ENCODE assay signal across 8 cellular contexts in the genomic region with DNA sequence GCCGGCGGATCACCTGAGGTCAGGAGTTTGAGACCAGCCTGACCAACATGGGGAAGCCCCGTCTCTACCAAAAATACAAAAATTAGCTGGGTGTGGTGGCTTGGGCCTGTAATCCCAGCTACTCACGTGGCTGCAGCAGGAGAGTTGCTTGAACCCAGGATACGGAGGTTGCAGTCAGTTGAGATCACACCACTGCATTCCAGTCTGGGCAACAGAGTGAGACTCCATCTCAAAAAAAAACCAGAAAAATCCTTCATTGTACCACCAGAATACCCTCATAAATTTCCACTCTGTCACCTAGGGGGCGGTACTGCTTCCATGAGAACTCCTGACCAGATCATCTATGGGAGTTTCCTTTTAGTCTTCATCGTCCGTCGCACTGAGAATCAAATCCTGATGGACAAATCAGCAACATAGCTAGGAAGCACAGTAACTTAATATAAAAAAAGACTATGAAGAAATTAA.
DNase-seq lines count a peak whose midpoint lies in the region; ATAC-seq and TF ChIP-seq lines count a peak whose summit lies in the region.

No MANE protein-coding gene starts in this region.

- no peak overlapping the region for H2AFZ ChIP-seq in Karpas-422 (ENCODE audit: low read length)

- CTCF ChIA-PET in GM10248 (lab: Yijun Ruan, JAX), result interaction anchor here (1.0 to 6.7 kb wide), 23 partner anchors 11 to 81 kb away, joined by 3 to 97 read pairs (median 6); no protein-coding TSS in a partner anchor
- CTCF ChIA-PET in activated CD8-positive, alpha-beta T cell treated with anti-CD3 and anti-CD28 coated beads, Interleukin-2, amount 10 ng/mL, durations not matched to agents 7 days and 5 days (lab: Charles Lee), result interaction anchor here (0.9 to 7.2 kb wide), 32 partner anchors 11 to 127 kb away, joined by 3 to 75 read pairs (median 6); no protein-coding TSS in a partner anchor

- no peaks in the 10 kb centered on the region for H3K9me3 Mint-ChIP-seq in activated CD8-positive, alpha-beta T cell treated with anti-CD3 and anti-CD28 coated beads, Interleukin-2, amount 10 ng/mL, durations not matched to agents 7 days and 5 days (ENCODE audit: insufficient read depth)

- TF ChIP-seq CTCF in GM10248 (IDR thresholded peaks at IDR 0.05; ENCODE audit: control extremely low read depth, extremely low read depth, low read depth, missing control alignments) (peak; percentile 57), liver (IDR thresholded peaks at IDR 0.05; ENCODE audit: low read depth, low read length, missing input control) (peak; percentile 12)

- peak overlapping the region; percentile 87 for H3K4me2 ChIP-seq in Karpas-422 (ENCODE audit: low read depth, low read length, poor library complexity, severe bottlenecking)

- H3K36me3 ChIP-seq in Karpas-422 (ENCODE audit: insufficient read depth, low read length) (peaks cover 20% of the 10 kb centered on the region), liver (ENCODE audit: control insufficient read depth in 4 of 4, insufficient read depth in 3 of 4, low read depth in 1 of 4, low read length in 3 of 4) (peaks cover 0 to 14% (median 4%) of the 10 kb centered on the region in 4 donors)

- H3K9ac ChIP-seq in Karpas-422 (ENCODE audit: low read length) (peak overlapping the region; percentile 80), liver (ENCODE audit: low read depth in 1 of 2, low read length in 2 of 2) (no peak overlapping the region)

- no peak for DNase-seq in GM10248 (ENCODE audit: extremely low spot score)
- DNase-seq in Karpas-422, result peak; percentile 78
- peak; percentile 72 for DNase-seq in activated CD8-positive, alpha-beta T cell treated with anti-CD3 and anti-CD28 coated beads, Interleukin-2, amount 10 ng/mL, durations not matched to agents 7 days and 5 days
- DNase-seq in NCI-H1694 treated with DMSO at 0.1 percent for 48 hours (lab: John Stamatoyannopoulos, UW), result no peak
- DNase-seq in left lobe of liver (ENCODE audit: low spot score), result no peak

- no peaks in the 10 kb centered on the region for H3K27me3 ChIP-seq in Karpas-422 (ENCODE audit: low read length)
- H3K27me3 ChIP-seq in liver (ENCODE audit: control insufficient read depth in 4 of 4, insufficient read depth in 4 of 4, low read length in 3 of 4), result no peaks in the 10 kb centered on the region

- peaks cover 61% of the 10 kb centered on the region for H3K4me1 Mint-ChIP-seq in activated CD8-positive, alpha-beta T cell treated with anti-CD3 and anti-CD28 coated beads, Interleukin-2, amount 10 ng/mL, durations not matched to agents 7 days and 5 days (ENCODE audit: low read depth)

- H3K27me3 Mint-ChIP-seq in activated CD8-positive, alpha-beta T cell treated with anti-CD3 and anti-CD28 coated beads, Interleukin-2, amount 10 ng/mL, durations not matched to agents 7 days and 5 days (ENCODE audit: low read depth), result no peaks in the 10 kb centered on the region

- H3K79me2 ChIP-seq in Karpas-422 (ENCODE audit: low read length), result peaks cover 90% of the 10 kb centered on the region

- TF ChIP-seq RAD21 in liver (IDR thresholded peaks at IDR 0.05), result peak in 1 of 2 donors; percentile 22

- peak overlapping the region; percentile 99 for H3K27ac Mint-ChIP-seq in activated CD8-positive, alpha-beta T cell treated with anti-CD3 and anti-CD28 coated beads, Interleukin-2, amount 10 ng/mL, durations not matched to agents 7 days and 5 days

- H3K9me3 ChIP-seq in Karpas-422 (ENCODE audit: low read length), result no peaks in the 10 kb centered on the region
- no peaks in the 10 kb centered on the region for H3K9me3 ChIP-seq in liver (ENCODE audit: control insufficient read depth in 4 of 4, low read length in 3 of 4)

- WGBS in liver, result 81% methylated on average over 9 of the region's 9 CpGs

- POLR2A ChIA-PET in GM10248 (lab: Yijun Ruan, JAX), result interaction anchor here (0.9 to 1.4 kb wide), 4 partner anchors 10 to 30 kb away, joined by 4 read pairs; no protein-coding TSS in a partner anchor
- POLR2A ChIA-PET in activated CD8-positive, alpha-beta T cell treated with anti-CD3 and anti-CD28 coated beads, Interleukin-2, amount 10 ng/mL, durations not matched to agents 7 days and 5 days (lab: Charles Lee), result interaction anchor here (0.6 to 7.7 kb wide), 22 partner anchors 7 to 277 kb away, joined by 3 to 105 read pairs (median 4); no protein-coding TSS in a partner anchor

- ATAC-seq in activated CD8-positive, alpha-beta T cell treated with anti-CD3 and anti-CD28 coated beads, Interleukin-2, amount 10 ng/mL, durations not matched to agents 7 days and 5 days, result peak; percentile 6
- ATAC-seq in GM19397 (IDR thresholded peaks at IDR 0.05; ENCODE audit: unreplicated experiment), result no peak
- no peak for ATAC-seq in left lobe of liver
- no peak for ATAC-seq in HG03432 (IDR thresholded peaks at IDR 0.05; ENCODE audit: unreplicated experiment)

- H3K9me2 ChIP-seq in Karpas-422 (replicated peaks; ENCODE audit: insufficient read depth, low read length), result no peaks in the 10 kb centered on the region

- H3K36me3 Mint-ChIP-seq in activated CD8-positive, alpha-beta T cell treated with anti-CD3 and anti-CD28 coated beads, Interleukin-2, amount 10 ng/mL, durations not matched to agents 7 days and 5 days (ENCODE audit: low read depth), result peaks cover 55% of the 10 kb centered on the region

- no peaks in the 10 kb centered on the region; the same call in 1 of the 2 replicates for H4K20me1 ChIP-seq in Karpas-422 (ENCODE audit: insufficient read depth, low read depth, low read length)

- H3K27ac ChIP-seq in Karpas-422 (ENCODE audit: low read length), result peak overlapping the region; percentile 93
- H3K27ac ChIP-seq in liver (ENCODE audit: low read depth in 1 of 2, low read length in 2 of 2), result peak overlapping the region; percentile 63 to 67

- peak overlapping the region; percentile 91 for H3K4me3 Mint-ChIP-seq in activated CD8-positive, alpha-beta T cell treated with anti-CD3 and anti-CD28 coated beads, Interleukin-2, amount 10 ng/mL, durations not matched to agents 7 days and 5 days

- H3K4me1 ChIP-seq in Karpas-422 (ENCODE audit: low read length), result peaks cover 100% of the 10 kb centered on the region
- H3K4me1 ChIP-seq in liver (ENCODE audit: control insufficient read depth in 4 of 4, insufficient read depth in 4 of 4, low read length in 3 of 4), result peaks cover 0 to 1% (median 0%) of the 10 kb centered on the region in 4 donors

- H3K4me3 ChIP-seq in Karpas-422 (ENCODE audit: low read length) (peak overlapping the region; percentile 73), liver (ENCODE audit: low read depth in 1 of 3, low read length in 3 of 3) (no peak overlapping the region)

TF ChIP-seq in liver, 16 proteins besides CTCF, POLR2A, EP300 and RAD21:
- TF ChIP-seq SP1 (IDR thresholded peaks at IDR 0.05) (no peak), TAF1 (conservative IDR thresholded peaks at IDR 0.05) (no peak), NR2F2 (IDR thresholded peaks at IDR 0.05) (no peak)

Comparison
In these comparisons a context has a peak if more than half of its experiments do, and no peak if none do; other contexts are left out.
1. DNase-seq: peak in Karpas-422 (single experiment) and activated CD8-positive, alpha-beta T cell treated with anti-CD3 and anti-CD28 coated beads, Interleukin-2, amount 10 ng/mL, durations not matched to agents 7 days and 5 days (single experiment); none in GM10248 (single experiment), NCI-H1694 treated with DMSO at 0.1 percent for 48 hours (single experiment) and left lobe of liver (single experiment).